In genomic region chr12:110639336-110640178, GRCh38 we compare ENCODE assay signal across 1 cellular context.
A peak's percentile ranks its signal among the peaks of the same experiment; 100 is the strongest.
TF ChIP-seq lines count a peak whose summit lies in the region.

No MANE protein-coding gene starts in this region.

TF ChIP-seq in GM12878, 131 proteins besides CTCF, POLR2A, EP300 and RAD21 (continues in another document):
- 0 out of 2 replicates have a peak, but pooled peaks have one; percentile 32 for TF ChIP-seq MLLT1 (IDR thresholded peaks at IDR 0.05)
- TF ChIP-seq NR2C1 (IDR thresholded peaks at IDR 0.05): no peak
- no peak for TF ChIP-seq SUZ12 (IDR thresholded peaks at IDR 0.05; ENCODE audit: unreplicated experiment)
- TF ChIP-seq, protein P1, sequence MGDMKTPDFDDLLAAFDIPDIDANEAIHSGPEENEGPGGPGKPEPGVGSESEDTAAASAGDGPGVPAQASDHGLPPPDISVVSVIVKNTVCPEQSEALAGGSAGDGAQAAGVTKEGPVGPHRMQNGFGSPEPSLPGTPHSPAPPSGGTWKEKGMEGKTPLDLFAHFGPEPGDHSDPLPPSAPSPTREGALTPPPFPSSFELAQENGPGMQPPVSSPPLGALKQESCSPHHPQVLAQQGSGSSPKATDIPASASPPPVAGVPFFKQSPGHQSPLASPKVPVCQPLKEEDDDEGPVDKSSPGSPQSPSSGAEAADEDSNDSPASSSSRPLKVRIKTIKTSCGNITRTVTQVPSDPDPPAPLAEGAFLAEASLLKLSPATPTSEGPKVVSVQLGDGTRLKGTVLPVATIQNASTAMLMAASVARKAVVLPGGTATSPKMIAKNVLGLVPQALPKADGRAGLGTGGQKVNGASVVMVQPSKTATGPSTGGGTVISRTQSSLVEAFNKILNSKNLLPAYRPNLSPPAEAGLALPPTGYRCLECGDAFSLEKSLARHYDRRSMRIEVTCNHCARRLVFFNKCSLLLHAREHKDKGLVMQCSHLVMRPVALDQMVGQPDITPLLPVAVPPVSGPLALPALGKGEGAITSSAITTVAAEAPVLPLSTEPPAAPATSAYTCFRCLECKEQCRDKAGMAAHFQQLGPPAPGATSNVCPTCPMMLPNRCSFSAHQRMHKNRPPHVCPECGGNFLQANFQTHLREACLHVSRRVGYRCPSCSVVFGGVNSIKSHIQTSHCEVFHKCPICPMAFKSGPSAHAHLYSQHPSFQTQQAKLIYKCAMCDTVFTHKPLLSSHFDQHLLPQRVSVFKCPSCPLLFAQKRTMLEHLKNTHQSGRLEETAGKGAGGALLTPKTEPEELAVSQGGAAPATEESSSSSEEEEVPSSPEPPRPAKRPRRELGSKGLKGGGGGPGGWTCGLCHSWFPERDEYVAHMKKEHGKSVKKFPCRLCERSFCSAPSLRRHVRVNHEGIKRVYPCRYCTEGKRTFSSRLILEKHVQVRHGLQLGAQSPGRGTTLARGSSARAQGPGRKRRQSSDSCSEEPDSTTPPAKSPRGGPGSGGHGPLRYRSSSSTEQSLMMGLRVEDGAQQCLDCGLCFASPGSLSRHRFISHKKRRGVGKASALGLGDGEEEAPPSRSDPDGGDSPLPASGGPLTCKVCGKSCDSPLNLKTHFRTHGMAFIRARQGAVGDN (IDR thresholded peaks at IDR 0.05): no peak
- TF ChIP-seq USF1 (IDR thresholded peaks at IDR 0.05; ENCODE audit: borderline replicate concordance, extremely low read length, insufficient read depth, low read depth, low read length): no peak
- no peak for TF ChIP-seq EED (IDR thresholded peaks at IDR 0.05; ENCODE audit: low read depth)
- no peak for TF ChIP-seq TBL1XR1 (IDR thresholded peaks at IDR 0.05; ENCODE audit: low read depth, low read length)
- TF ChIP-seq MXI1 (IDR thresholded peaks at IDR 0.05; ENCODE audit: low read depth, low read length): no peak
- TF ChIP-seq POLR2AphosphoS5 (IDR thresholded peaks at IDR 0.05; ENCODE audit: low read length): no peak
- no peak for TF ChIP-seq ZNF592 (IDR thresholded peaks at IDR 0.05)
- no peak for TF ChIP-seq STAT3 (IDR thresholded peaks at IDR 0.05; ENCODE audit: low read depth, low read length)
- no peak for TF ChIP-seq HDAC6 (IDR thresholded peaks at IDR 0.05; ENCODE audit: unreplicated experiment)
- TF ChIP-seq MEF2A (IDR thresholded peaks at IDR 0.05; ENCODE audit: insufficient read depth, low read depth, low read length): peak; percentile 89
- no peak for TF ChIP-seq ZSCAN29 (IDR thresholded peaks at IDR 0.05)
- TF ChIP-seq IRF5 (IDR thresholded peaks at IDR 0.05; ENCODE audit: borderline replicate concordance): no peak
- no peak for TF ChIP-seq MAX (IDR thresholded peaks at IDR 0.05; ENCODE audit: low read depth, low read length)
- TF ChIP-seq NRF1 (conservative IDR thresholded peaks at IDR 0.05; ENCODE audit: low read depth, low read length): no peak
- TF ChIP-seq E2F4 (IDR thresholded peaks at IDR 0.05; ENCODE audit: low read depth, low read length): no peak
- TF ChIP-seq NFYA (IDR thresholded peaks at IDR 0.05; ENCODE audit: borderline replicate concordance, low read depth, low read length): no peak
- TF ChIP-seq MTA2 (IDR thresholded peaks at IDR 0.05; ENCODE audit: low read depth): peak; percentile 47; the same call in 1 of the 2 replicates
- TF ChIP-seq, protein P2, sequence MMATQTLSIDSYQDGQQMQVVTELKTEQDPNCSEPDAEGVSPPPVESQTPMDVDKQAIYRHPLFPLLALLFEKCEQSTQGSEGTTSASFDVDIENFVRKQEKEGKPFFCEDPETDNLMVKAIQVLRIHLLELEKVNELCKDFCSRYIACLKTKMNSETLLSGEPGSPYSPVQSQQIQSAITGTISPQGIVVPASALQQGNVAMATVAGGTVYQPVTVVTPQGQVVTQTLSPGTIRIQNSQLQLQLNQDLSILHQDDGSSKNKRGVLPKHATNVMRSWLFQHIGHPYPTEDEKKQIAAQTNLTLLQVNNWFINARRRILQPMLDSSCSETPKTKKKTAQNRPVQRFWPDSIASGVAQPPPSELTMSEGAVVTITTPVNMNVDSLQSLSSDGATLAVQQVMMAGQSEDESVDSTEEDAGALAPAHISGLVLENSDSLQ (IDR thresholded peaks at IDR 0.05): peak; percentile 82
- 0 out of 2 replicates have a peak, but pooled peaks have one; percentile 21 for TF ChIP-seq IKZF1 (conservative IDR thresholded peaks at IDR 0.05)
- TF ChIP-seq CBFB (IDR thresholded peaks at IDR 0.05; ENCODE audit: low read depth): no peak
- TF ChIP-seq RB1 (IDR thresholded peaks at IDR 0.05; ENCODE audit: borderline replicate concordance): no peak
- no peak for TF ChIP-seq SPI1 (IDR thresholded peaks at IDR 0.05; ENCODE audit: borderline replicate concordance, insufficient read depth, low read depth, low read length)
- TF ChIP-seq ZBTB11 (CRISPR knock-in tag; IDR thresholded peaks at IDR 0.05): no peak
- TF ChIP-seq WRNIP1 (IDR thresholded peaks at IDR 0.05; ENCODE audit: borderline replicate concordance, low read depth, low read length): no peak
- TF ChIP-seq SMC3 (IDR thresholded peaks at IDR 0.05; ENCODE audit: borderline replicate concordance, low read length): no peak
- TF ChIP-seq ZNF622 (IDR thresholded peaks at IDR 0.05): no peak
- no peak for TF ChIP-seq ZNF24 (IDR thresholded peaks at IDR 0.05)
- TF ChIP-seq FOXK2 (IDR thresholded peaks at IDR 0.05): no peak
- no peak for TF ChIP-seq KLF5 (IDR thresholded peaks at IDR 0.05; ENCODE audit: partially characterized antibody)
- no peak for TF ChIP-seq SMARCA5 (IDR thresholded peaks at IDR 0.05)
- no peak for TF ChIP-seq CHD2 (IDR thresholded peaks at IDR 0.05; ENCODE audit: borderline replicate concordance, low read depth, low read length)
- no peak for TF ChIP-seq ZNF274 (IDR thresholded peaks at IDR 0.05; ENCODE audit: insufficient read depth, insufficient read length)
- TF ChIP-seq, protein P3, sequence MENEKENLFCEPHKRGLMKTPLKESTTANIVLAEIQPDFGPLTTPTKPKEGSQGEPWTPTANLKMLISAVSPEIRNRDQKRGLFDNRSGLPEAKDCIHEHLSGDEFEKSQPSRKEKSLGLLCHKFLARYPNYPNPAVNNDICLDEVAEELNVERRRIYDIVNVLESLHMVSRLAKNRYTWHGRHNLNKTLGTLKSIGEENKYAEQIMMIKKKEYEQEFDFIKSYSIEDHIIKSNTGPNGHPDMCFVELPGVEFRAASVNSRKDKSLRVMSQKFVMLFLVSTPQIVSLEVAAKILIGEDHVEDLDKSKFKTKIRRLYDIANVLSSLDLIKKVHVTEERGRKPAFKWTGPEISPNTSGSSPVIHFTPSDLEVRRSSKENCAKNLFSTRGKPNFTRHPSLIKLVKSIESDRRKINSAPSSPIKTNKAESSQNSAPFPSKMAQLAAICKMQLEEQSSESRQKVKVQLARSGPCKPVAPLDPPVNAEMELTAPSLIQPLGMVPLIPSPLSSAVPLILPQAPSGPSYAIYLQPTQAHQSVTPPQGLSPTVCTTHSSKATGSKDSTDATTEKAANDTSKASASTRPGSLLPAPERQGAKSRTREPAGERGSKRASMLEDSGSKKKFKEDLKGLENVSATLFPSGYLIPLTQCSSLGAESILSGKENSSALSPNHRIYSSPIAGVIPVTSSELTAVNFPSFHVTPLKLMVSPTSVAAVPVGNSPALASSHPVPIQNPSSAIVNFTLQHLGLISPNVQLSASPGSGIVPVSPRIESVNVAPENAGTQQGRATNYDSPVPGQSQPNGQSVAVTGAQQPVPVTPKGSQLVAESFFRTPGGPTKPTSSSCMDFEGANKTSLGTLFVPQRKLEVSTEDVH (IDR thresholded peaks at IDR 0.05; ENCODE audit: low read depth, partially characterized antibody): no peak
- TF ChIP-seq SREBF2 (IDR thresholded peaks at IDR 0.05; ENCODE audit: low read length): no peak
- TF ChIP-seq RBBP5 (conservative IDR thresholded peaks at IDR 0.05): no peak
- TF ChIP-seq ATF3 (IDR thresholded peaks at IDR 0.05; ENCODE audit: borderline replicate concordance, extremely low read depth, low read depth, low read length): no peak
- no peak for TF ChIP-seq LARP7 (IDR thresholded peaks at IDR 0.05)
